In the genomic region with DNA sequence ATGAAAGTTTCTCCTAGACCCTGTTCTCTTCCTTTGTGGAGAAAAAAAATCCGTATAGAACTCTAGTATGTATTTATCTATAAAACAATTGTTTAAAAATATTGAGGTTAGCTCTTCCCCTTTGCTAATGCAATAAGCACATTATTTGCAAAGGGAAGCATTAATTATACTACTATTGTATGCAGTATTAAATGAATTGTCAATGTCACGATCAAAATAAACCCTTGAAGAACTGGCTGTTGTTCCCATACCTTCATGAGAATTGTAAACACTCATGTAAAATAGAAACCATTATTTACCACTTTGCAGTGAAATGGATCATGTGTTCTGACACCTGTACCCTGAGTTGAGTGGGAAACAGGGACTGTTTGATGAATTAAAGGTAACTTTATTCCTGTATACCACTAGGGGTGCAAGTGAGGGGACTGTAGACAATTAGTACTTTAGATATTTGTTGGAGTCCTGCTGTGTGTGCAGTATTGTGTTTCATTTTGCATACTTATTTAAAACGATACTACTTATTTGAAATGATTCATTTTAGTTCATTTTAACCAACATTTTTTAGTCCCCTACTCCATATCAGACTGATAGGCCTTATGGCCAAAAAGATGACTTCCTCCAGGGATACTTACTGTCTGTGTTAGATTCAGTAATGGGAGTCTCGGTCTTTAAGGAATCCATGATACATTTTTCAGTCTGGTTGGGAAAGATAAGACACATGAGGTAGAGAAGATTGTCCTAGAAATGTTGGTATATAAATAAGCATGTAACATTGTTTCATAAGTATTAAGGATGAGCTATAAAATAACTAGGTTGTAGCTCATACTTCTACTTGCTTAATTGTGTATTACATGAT, we compare ENCODE assay signal across 9 cellular contexts. TPM values are rescaled to one million over a fixed set of nuclear protein-coding genes. Genes with fewer than 3 reads are reported as not detected.
DNase-seq lines count a peak whose midpoint lies in the region; ATAC-seq and TF ChIP-seq lines count a peak whose summit lies in the region.
"Had no signal": no experiment of that assay in that cellular context is flagged by ENCODE, and none has a peak within 500 bp of the region (broad histone marks: within the 10 kb centered on the region; RNA-seq: fewer than 3 reads in every experiment).

No MANE protein-coding gene starts in this region.

- H3K36me3 Mint-ChIP-seq in activated T-helper 17 cell treated with anti-CD3 and anti-CD28 coated beads, Interleukin-2, amount 50 U/mL, for 72 hours (ENCODE audit: low read depth): peaks cover 1% of the 10 kb centered on the region
- H3K36me3 Mint-ChIP-seq in mesothelial cell of epicardium: peaks cover 7% of the 10 kb centered on the region
- peaks cover 8% of the 10 kb centered on the region for H3K36me3 Mint-ChIP-seq in T-helper 2 cell treated with Interferon-gamma antibody and Interleukin-4, amounts not matched to agents 5 μg/mL and 100 μg/mL, for 36 hours (ENCODE audit: low read depth)

- no peaks in the 10 kb centered on the region for H3K9me3 Mint-ChIP-seq in activated T-helper 17 cell treated with anti-CD3 and anti-CD28 coated beads, Interleukin-2, amount 50 U/mL, for 72 hours
- H3K9me3 Mint-ChIP-seq in mesothelial cell of epicardium: no peaks in the 10 kb centered on the region
- no peaks in the 10 kb centered on the region for H3K9me3 Mint-ChIP-seq in T-helper 2 cell treated with Interferon-gamma antibody and Interleukin-4, amounts not matched to agents 5 μg/mL and 100 μg/mL, for 36 hours

- in situ Hi-C loops in HAP-1 (cut with MboI; ENCODE audit: low sequenced_read_pairs): no loop called here

- no peak overlapping the region for H3K27ac ChIP-seq in substantia nigra (ENCODE audit: low read depth, low read length, poor library complexity, severe bottlenecking)

- H3K27me3 ChIP-seq in GM06990 (replicated peaks; ENCODE audit: control insufficient read depth, insufficient read depth, low read length) (no peaks in the 10 kb centered on the region), HAP-1 (ENCODE audit: low read depth) (no peaks in the 10 kb centered on the region)

- ATAC-seq in GM19463 (IDR thresholded peaks at IDR 0.05; ENCODE audit: unreplicated experiment) (peak; percentile 57), HG03565 (IDR thresholded peaks at IDR 0.05; ENCODE audit: unreplicated experiment) (peak; percentile 67)
- ATAC-seq in activated T-helper 17 cell treated with anti-CD3 and anti-CD28 coated beads, Interleukin-2, amount 50 U/mL, for 72 hours (replicated peaks): peak; percentile 78

- H3K27me3 Mint-ChIP-seq in activated T-helper 17 cell treated with anti-CD3 and anti-CD28 coated beads, Interleukin-2, amount 50 U/mL, for 72 hours: no peaks in the 10 kb centered on the region
- no peaks in the 10 kb centered on the region for H3K27me3 Mint-ChIP-seq in mesothelial cell of epicardium (ENCODE audit: low read depth)
- H3K27me3 Mint-ChIP-seq in T-helper 2 cell treated with Interferon-gamma antibody and Interleukin-4, amounts not matched to agents 5 μg/mL and 100 μg/mL, for 36 hours (ENCODE audit: low read depth): peaks cover 3% of the 10 kb centered on the region

- H3K36me3 ChIP-seq in GM06990 (ENCODE audit: control insufficient read depth, insufficient read depth, low read length) (no peaks in the 10 kb centered on the region), HAP-1 (replicated peaks) (no peaks in the 10 kb centered on the region; the same call in 1 of the 2 replicates)

- TF ChIP-seq CTCF in GM06990 (IDR thresholded peaks at IDR 0.05; ENCODE audit: insufficient read depth, low read length, poor library complexity, severe bottlenecking) (peak; percentile 65), mesothelial cell of epicardium (IDR thresholded peaks at IDR 0.05; ENCODE audit: unreplicated experiment) (peak; percentile 58)

- peaks cover 9% of the 10 kb centered on the region for H3K4me1 ChIP-seq in HAP-1

- H3K9me3 ChIP-seq in HAP-1: no peaks in the 10 kb centered on the region

- no peak for DNase-seq in GM06990 (ENCODE audit: extremely low read depth, insufficient read length)
- DNase-seq in mesothelial cell of epicardium (ENCODE audit: low spot score in 2 of 2, unreplicated experiment in 2 of 2): no peak
- no peak for DNase-seq in HAP-1 (ENCODE audit: low spot score in 2 of 2)
- DNase-seq in substantia nigra (lab: John Stamatoyannopoulos, UW): no peak
- no peak for DNase-seq in T-helper 2 cell treated with Interferon-gamma antibody and Interleukin-4, amounts not matched to agents 5 μg/mL and 100 μg/mL, for 36 hours (ENCODE audit: low spot score)

- no peak overlapping the region for H3K4me3 ChIP-seq in GM06990 (replicated peaks; ENCODE audit: low read depth, low read length)
- no peak overlapping the region for H3K4me3 ChIP-seq in HAP-1
- H3K4me3 ChIP-seq: lung had no signal

- no peak overlapping the region for H3K27ac Mint-ChIP-seq in activated T-helper 17 cell treated with anti-CD3 and anti-CD28 coated beads, Interleukin-2, amount 50 U/mL, for 72 hours
- no peak overlapping the region for H3K27ac Mint-ChIP-seq in mesothelial cell of epicardium
- H3K27ac Mint-ChIP-seq in T-helper 2 cell treated with Interferon-gamma antibody and Interleukin-4, amounts not matched to agents 5 μg/mL and 100 μg/mL, for 36 hours: no peak overlapping the region

- H3K4me3 Mint-ChIP-seq in activated T-helper 17 cell treated with anti-CD3 and anti-CD28 coated beads, Interleukin-2, amount 50 U/mL, for 72 hours: no peak overlapping the region
- H3K4me3 Mint-ChIP-seq in mesothelial cell of epicardium: no peak overlapping the region
- H3K4me3 Mint-ChIP-seq in T-helper 2 cell treated with Interferon-gamma antibody and Interleukin-4, amounts not matched to agents 5 μg/mL and 100 μg/mL, for 36 hours: no peak overlapping the region

- H3K4me1 Mint-ChIP-seq in activated T-helper 17 cell treated with anti-CD3 and anti-CD28 coated beads, Interleukin-2, amount 50 U/mL, for 72 hours: peaks cover 10% of the 10 kb centered on the region
- H3K4me1 Mint-ChIP-seq in mesothelial cell of epicardium: peaks cover 45% of the 10 kb centered on the region
- peaks cover 14% of the 10 kb centered on the region for H3K4me1 Mint-ChIP-seq in T-helper 2 cell treated with Interferon-gamma antibody and Interleukin-4, amounts not matched to agents 5 μg/mL and 100 μg/mL, for 36 hours (ENCODE audit: low read depth)

RNA-seq across cellular contexts. Expression of a gene that starts 7.9 kb away (rescaled TPM):
- total RNA-seq in activated T-helper 17 cell treated with anti-CD3 and anti-CD28 coated beads, Interleukin-2, amount 50 U/mL, for 72 hours: 10 to 100 TPM; 24.0 to 35.0 TPM
- 66.3 to 70.8 TPM (median 66.6 TPM) in 3 replicates for total RNA-seq in mesothelial cell of epicardium

RNA-seq across cellular contexts. Expression of a gene that starts 8.1 kb away (rescaled TPM):
- total RNA-seq in activated T-helper 17 cell treated with anti-CD3 and anti-CD28 coated beads, Interleukin-2, amount 50 U/mL, for 72 hours: under 1 TPM; 0.82 to 0.93 TPM
- 2.8 to 3.2 TPM (median 3.1 TPM) in 3 replicates for total RNA-seq in mesothelial cell of epicardium
